ENCODE assay signal across 9 cellular contexts in genomic region chr17:50638851-50639767, GRCh38. TPM values are rescaled to one million over a fixed set of nuclear protein-coding genes. Genes with fewer than 3 reads are reported as not detected.
DNase-seq lines count a peak whose midpoint lies in the region; ATAC-seq and TF ChIP-seq lines count a peak whose summit lies in the region.
"Had no signal": no experiment of that assay in that cellular context is flagged by ENCODE, and none has a peak within 500 bp of the region (broad histone marks: within the 10 kb centered on the region; RNA-seq: fewer than 3 reads in every experiment).

No MANE protein-coding gene starts in this region.

- no peak for TF ChIP-seq CTCF in dorsolateral prefrontal cortex (IDR thresholded peaks at IDR 0.05 in 54 of 56, conservative IDR thresholded peaks at IDR 0.05 in 2 of 56; ENCODE audit: low read depth in 1 of 56, partially characterized antibody in 56 of 56)
- TF ChIP-seq CTCF in WTC11 (IDR thresholded peaks at IDR 0.05) = no peak

- no peaks in the 10 kb centered on the region for H3K36me3 ChIP-seq in BLaER1 treated with 17β-estradiol and CSF1 and Interleukin-3, amounts not matched to agents 10 nM and 100 nM
- H3K36me3 ChIP-seq in mesodermal cell (ENCODE audit: control insufficient read depth, insufficient read depth, low read length) = no peaks in the 10 kb centered on the region

- H3K27ac ChIP-seq in BLaER1 treated with 17β-estradiol and CSF1 and Interleukin-3, amounts not matched to agents 10 nM and 100 nM = peak overlapping the region in 4 of 11 experiments; percentile 4 to 17 (median 12); a peak in 4 of 22 replicates
- H3K27ac ChIP-seq in dorsolateral prefrontal cortex (peak overlapping the region in 2 of 59 donors; percentile 13 to 28), mesodermal cell (ENCODE audit: low read depth, low read length, severe bottlenecking) (peak overlapping the region; percentile 47)

- H3K36me3 Mint-ChIP-seq in WTC11 = no peaks in the 10 kb centered on the region
- H3K36me3 Mint-ChIP-seq in T-cell = no peaks in the 10 kb centered on the region

- peaks cover 31 to 46% (median 42%) of the 10 kb centered on the region in 11 experiments for H3K27me3 ChIP-seq in BLaER1 treated with 17β-estradiol and CSF1 and Interleukin-3, amounts not matched to agents 10 nM and 100 nM
- peaks cover 0 to 42% (median 21%) of the 10 kb centered on the region in 45 donors for H3K27me3 ChIP-seq in dorsolateral prefrontal cortex

- peak overlapping the region; percentile 70 to 89 (median 83) for H3K4me2 ChIP-seq in BLaER1 treated with 17β-estradiol and CSF1 and Interleukin-3, amounts not matched to agents 10 nM and 100 nM

- no peaks in the 10 kb centered on the region for H3K9me3 ChIP-seq in BLaER1 treated with 17β-estradiol and CSF1 and Interleukin-3, amounts not matched to agents 10 nM and 100 nM (replicated peaks in 1 of 11)
- no peaks in the 10 kb centered on the region for H3K9me3 ChIP-seq in mesodermal cell (ENCODE audit: control insufficient read depth, low read length)

- H3K27ac Mint-ChIP-seq in WTC11 = no peak overlapping the region
- no peak overlapping the region for H3K27ac Mint-ChIP-seq in T-cell

- intact Hi-C loops in dorsolateral prefrontal cortex (cut with DNase I) = no loop called here

- ATAC-seq in HG03108 (IDR thresholded peaks at IDR 0.05; ENCODE audit: unreplicated experiment) (no peak), WTC11 (no peak), T-cell (replicated peaks in 1 of 4) (no peak)

- POLR2A ChIA-PET in WTC11 (lab: Charles Lee) = no interaction called here
- POLR2A ChIA-PET in T-cell (lab: Charles Lee) = no interaction called here

- H3K9me3 Mint-ChIP-seq in WTC11 (no peaks in the 10 kb centered on the region), T-cell (no peaks in the 10 kb centered on the region)
- H3K9me3 Mint-ChIP-seq: central memory CD8-positive, alpha-beta T cell had no signal

- H3K4me1 Mint-ChIP-seq in WTC11 (peaks cover 8% of the 10 kb centered on the region), T-cell (peaks cover 0 to 7% (median 3%) of the 10 kb centered on the region in 3 donors)
- H3K4me1 Mint-ChIP-seq: central memory CD8-positive, alpha-beta T cell had no signal

- H3K27me3 Mint-ChIP-seq in WTC11 (ENCODE audit: low read depth) (peaks cover 34% of the 10 kb centered on the region), T-cell (peaks cover 32 to 55% of the 10 kb centered on the region in 2 donors)

- 0 out of 20 replicates have a peak overlapping the region, but pooled peaks of 1 of the 10 experiments have one; percentile 33 for H3K4me3 ChIP-seq in BLaER1 treated with 17β-estradiol and CSF1 and Interleukin-3, amounts not matched to agents 10 nM and 100 nM
- H3K4me3 ChIP-seq in dorsolateral prefrontal cortex (no peak overlapping the region), mesodermal cell (ENCODE audit: extremely low read depth, insufficient read depth, low read length, poor library complexity, severe bottlenecking) (no peak overlapping the region)

- peaks cover 43 to 66% (median 48%) of the 10 kb centered on the region in 10 experiments for H3K4me1 ChIP-seq in BLaER1 treated with 17β-estradiol and CSF1 and Interleukin-3, amounts not matched to agents 10 nM and 100 nM
- H3K4me1 ChIP-seq in mesodermal cell (ENCODE audit: control insufficient read depth, insufficient read depth, low read length, poor library complexity, severe bottlenecking) = peaks cover 24% of the 10 kb centered on the region

- H3K9ac ChIP-seq in BLaER1 treated with 17β-estradiol and CSF1 and Interleukin-3, amounts not matched to agents 10 nM and 100 nM = 0 out of 22 replicates have a peak overlapping the region, but pooled peaks of 1 of the 11 experiments have one; percentile 16

- CTCF ChIA-PET in WTC11 (lab: Charles Lee) = interaction anchor here (0.8 to 8.8 kb wide), 4 partner anchors 13 to 160 kb away, joined by 3 to 82 read pairs (median 13); no protein-coding TSS in a partner anchor
- CTCF ChIA-PET in T-cell (lab: Charles Lee) = no interaction called here

- peaks cover 0 to 31% (median 8%) of the 10 kb centered on the region in 11 experiments; a peak in 7 of 22 replicates for H4K20me1 ChIP-seq in BLaER1 treated with 17β-estradiol and CSF1 and Interleukin-3, amounts not matched to agents 10 nM and 100 nM

- H3K4me3 Mint-ChIP-seq in WTC11 (no peak overlapping the region), T-cell (no peak overlapping the region)
- H3K4me3 Mint-ChIP-seq: central memory CD8-positive, alpha-beta T cell had no signal

- WGBS in mesodermal cell (ENCODE audit: insufficient coverage in 2 of 2), 2 experiments = 71 to 77% methylated on average over 6 to 7 of the region's 10 CpGs

- peak; percentile 92 for DNase-seq in NCI-H2029 (lab: John Stamatoyannopoulos, UW)
- DNase-seq in dorsolateral prefrontal cortex = peak in 7 of 10 donors; percentile 48 to 72 (median 61)
- DNase-seq in NCI-H2171 treated with DMSO at 0.1 percent for 48 hours (lab: John Stamatoyannopoulos, UW) = no peak
- no peak for DNase-seq in WTC11 (ENCODE audit: low spot score)
- no peak for DNase-seq in T-cell

TF ChIP-seq in WTC11, 78 proteins besides CTCF, POLR2A, EP300 and RAD21 (continues in another document):
- TF ChIP-seq ELF4 (CRISPR knock-in tag; IDR thresholded peaks at IDR 0.05; ENCODE audit: low read depth) = no peak
- no peak for TF ChIP-seq ZNF425 (CRISPR knock-in tag; conservative IDR thresholded peaks at IDR 0.05)
- no peak for TF ChIP-seq E2F1 (CRISPR knock-in tag; IDR thresholded peaks at IDR 0.05)
- TF ChIP-seq FOXK1 (CRISPR knock-in tag; IDR thresholded peaks at IDR 0.05) = no peak
- TF ChIP-seq OVOL2 (CRISPR knock-in tag; IDR thresholded peaks at IDR 0.05; ENCODE audit: borderline replicate concordance) = no peak
- TF ChIP-seq AFF4 (CRISPR knock-in tag; IDR thresholded peaks at IDR 0.05; ENCODE audit: borderline replicate concordance) = no peak

RNA-seq across cellular contexts. Expression of gene ABCC3, which starts 4.4 kb away (rescaled TPM):
- total RNA-seq in dorsolateral prefrontal cortex = 1 to 10 TPM in 114 of 120 experiments, under 1 TPM in 6; 0.52 to 9.2 (median 2.7) TPM
- not detected for polyA plus RNA-seq in mesodermal cell (2013, experiment 1 of 2)
- polyA plus RNA-seq in mesodermal cell (2013, experiment 2 of 2) = 0.76 TPM
- 0.92 to 2.6 TPM (median 0.99 TPM) in 3 replicates for total RNA-seq in WTC11 (2021)
- 1 to 10 TPM in 3 of 5 donors, under 1 TPM in 1, not detected in 1; 0.75 to 2.2 (median 1.5) TPM for total RNA-seq in T-cell

Comparison
In these comparisons a context has a peak if more than half of its experiments do, and no peak if none do; other contexts are left out.
1. DNase-seq: peak in NCI-H2029 (single experiment) and dorsolateral prefrontal cortex (7 of 10); none in NCI-H2171 treated with DMSO at 0.1 percent for 48 hours (single experiment), WTC11 (single experiment) and T-cell (0 of 34).